25 cellular contexts compared by ENCODE assay signal in genomic region chr5:124884108-124884507, GRCh38.
"Had no signal": no experiment of that assay in that cellular context is flagged by ENCODE, and none has a peak within 500 bp of the region (broad histone marks: within the 10 kb centered on the region; RNA-seq: fewer than 3 reads in every experiment).

No MANE protein-coding gene starts in this region.

- H3K36me3 ChIP-seq: left lung, neural progenitor cell, neutrophil, right atrium auricular region, right lobe of liver, spleen, tibial nerve, uterus had no signal

- DNase-seq: hypothalamus; immature natural killer cell; kidney; left colon; left lung; mesendoderm; naive B cell; natural killer cell; nephron progenitor cell; occipital lobe; right lobe of liver; spleen; stimulated activated CD4-positive, alpha-beta T cell treated with anti-CD3 and anti-CD28 coated beads, Interleukin-2, amount 100 ng/mL, for 48 hours; stimulated activated CD4-positive, alpha-beta T cell treated with anti-CD3 and anti-CD28 coated beads, Interleukin-4, amount 100 ng/mL, for 4 hours; stimulated activated CD8-positive, alpha-beta memory T cell treated with anti-CD3 and anti-CD28 coated beads, Interleukin-4, amount 100 ng/mL, for 48 hours; stimulated activated naive CD4-positive, alpha-beta T cell treated with Interleukin-2 at 50 U/mL for 16 hours; stimulated activated naive CD8-positive, alpha-beta T cell treated with anti-CD3 and anti-CD28 coated beads, Interleukin-15, amount 100 ng/mL, for 72 hours; substantia nigra; uterus had no signal

- H3K4me2 ChIP-seq: neural progenitor cell had no signal

- H3K4me1 ChIP-seq: uterus had no signal

- H3K9me3 ChIP-seq: neutrophil, right atrium auricular region, right lobe of liver, spleen, tibial nerve, uterus had no signal

- ATAC-seq: left colon; left lung; natural killer cell; stimulated activated memory B cell treated with anti-CD40 and anti-IgM and Interleukin-4, amounts not matched to agents 10 μg/mL and 1 μg/mL and 100 μg/mL, for 72 hours; stimulated activated naive CD8-positive, alpha-beta T cell treated with anti-CD3 and anti-CD28 coated beads, Interleukin-15, amount 100 ng/mL, for 72 hours had no signal

- H3K27me3 ChIP-seq: left lung, neural progenitor cell, neutrophil, right atrium auricular region, right lobe of liver, spleen, tibial nerve, uterus had no signal

- H3K9ac ChIP-seq: neural progenitor cell had no signal

- H3K27ac ChIP-seq: left lung, neural progenitor cell, neutrophil, right atrium auricular region, right lobe of liver, spleen, tibial nerve, uterus had no signal

- FAIRE-seq: kidney had no signal

- H2AFZ ChIP-seq: neural progenitor cell had no signal

- H3K4me3 ChIP-seq: left lung, lung, neural progenitor cell, right atrium auricular region, right lobe of liver, spleen, tibial nerve, uterus had no signal
